28 cellular contexts compared by ENCODE assay signal in the genomic region with DNA sequence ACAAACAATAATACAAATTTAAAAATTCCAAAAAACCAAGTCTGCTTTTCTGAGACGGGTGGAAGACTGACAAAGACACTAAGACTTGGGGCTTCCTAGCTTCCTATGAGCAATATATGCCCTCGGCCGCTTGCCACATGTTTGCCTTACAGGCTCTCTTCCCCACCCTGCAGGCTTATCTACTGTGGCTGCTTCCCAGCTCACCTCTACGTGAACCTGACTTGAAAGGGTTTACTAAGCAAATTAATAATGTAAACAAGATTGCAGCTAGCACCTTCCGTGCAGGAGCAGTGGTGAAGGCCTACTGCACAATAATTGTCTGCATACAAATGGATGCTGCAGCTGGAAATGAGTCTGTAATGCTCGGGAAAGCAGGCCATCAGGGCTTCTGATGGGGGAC.
DNase-seq lines count a peak whose midpoint lies in the region; ATAC-seq, FAIRE-seq and TF ChIP-seq lines count a peak whose summit lies in the region.
"Had no signal": no experiment of that assay in that cellular context is flagged by ENCODE, and none has a peak within 500 bp of the region (broad histone marks: within the 10 kb centered on the region; RNA-seq: fewer than 3 reads in every experiment).

No MANE protein-coding gene starts in this region.

- H3K9me3 ChIP-seq in pancreas = no peaks in the 10 kb centered on the region
- H3K9me3 ChIP-seq: esophagus muscularis mucosa, SK-N-SH, testis, vagina had no signal

- intact Hi-C loops in pancreas (cut with DNase I) = no loop called here

- H3K9me3 Mint-ChIP-seq in endothelial cell (ENCODE audit: unreplicated experiment) = no peaks in the 10 kb centered on the region
- H3K9me3 Mint-ChIP-seq: activated CD4-positive, alpha-beta memory T cell treated with anti-CD3 and anti-CD28 coated beads, Interleukin-2, amount 10 ng/mL, durations not matched to agents 7 days and 5 days; activated naive CD4-positive, alpha-beta T cell treated with anti-CD3 and anti-CD28 coated beads, Interleukin-2, amount 50 U/mL, for 24 hours; activated T-helper 2 cell treated with anti-CD3 and anti-CD28 coated beads, Interferon-gamma antibody, Interleukin-2, Interleukin-4, amounts not matched to agents 10 μg/mL and 5 μg/mL and 100 μg/mL, durations not matched to agents 14 hours and 24 hours and 36 hours; IgD-negative memory B cell; memory B cell had no signal

- ATAC-seq in pancreas = peak in 3 of 4 donors; percentile 73 to 88 (median 85)
- no peak for ATAC-seq in GM19328 (IDR thresholded peaks at IDR 0.05; ENCODE audit: unreplicated experiment)
- ATAC-seq: foreskin keratinocyte, left colon, T-helper 17 cell had no signal

- H3K4me3 Mint-ChIP-seq in endothelial cell (ENCODE audit: unreplicated experiment) = no peak overlapping the region
- H3K4me3 Mint-ChIP-seq: activated CD4-positive, alpha-beta memory T cell treated with anti-CD3 and anti-CD28 coated beads, Interleukin-2, amount 10 ng/mL, durations not matched to agents 7 days and 5 days; activated naive CD4-positive, alpha-beta T cell treated with anti-CD3 and anti-CD28 coated beads, Interleukin-2, amount 50 U/mL, for 24 hours; CD14-positive monocyte; IgD-negative memory B cell; memory B cell; T-helper 17 cell had no signal

- H3K4me1 ChIP-seq in pancreas = no peaks in the 10 kb centered on the region
- H3K4me1 ChIP-seq: esophagus muscularis mucosa, foreskin keratinocyte, testis, vagina had no signal

- peak; percentile 52 for DNase-seq in LNCaP clone FGC (ENCODE audit: low read depth)
- peak; percentile 11 for DNase-seq in NCI-H2029 treated with DMSO at 0.1 percent for 48 hours (lab: John Stamatoyannopoulos, UW)
- DNase-seq in RPMI8226 = peak; percentile 35
- DNase-seq in pancreas = peak in 1 of 6 donors; percentile 6
- DNase-seq in NCI-H69 (lab: John Stamatoyannopoulos, UW) = no peak
- DNase-seq in islet precursor cell = no peak
- DNase-seq in endothelial cell (ENCODE audit: low spot score) = no peak
- DNase-seq: activated CD4-positive, alpha-beta memory T cell treated with anti-CD3 and anti-CD28 coated beads, Interleukin-2, amount 10 ng/mL, durations not matched to agents 7 days and 5 days; activated CD4-positive, alpha-beta T cell treated with anti-CD3 and anti-CD28 coated beads for 1 hour; activated CD8-positive, alpha-beta memory T cell treated with anti-CD3 and anti-CD28 coated beads, Interleukin-2, amount 50 U/mL, for 48 hours; anterior cingulate cortex; foreskin keratinocyte; left colon; NCI-H1105 treated with DMSO at 0.1 percent for 48 hours; NCI-H524 treated with DMSO at 0.1 percent for 48 hours; SK-N-SH; stimulated activated naive CD4-positive, alpha-beta T cell treated with Interleukin-2 at 50 U/mL for 16 hours; T-helper 17 cell; testis had no signal

- no peak overlapping the region for H3K27ac ChIP-seq in pancreas
- H3K27ac ChIP-seq: esophagus muscularis mucosa, foreskin keratinocyte, testis, vagina had no signal

- H3K4me1 Mint-ChIP-seq in endothelial cell (ENCODE audit: unreplicated experiment) = no peaks in the 10 kb centered on the region
- H3K4me1 Mint-ChIP-seq: activated CD4-positive, alpha-beta memory T cell treated with anti-CD3 and anti-CD28 coated beads, Interleukin-2, amount 10 ng/mL, durations not matched to agents 7 days and 5 days; activated naive CD4-positive, alpha-beta T cell treated with anti-CD3 and anti-CD28 coated beads, Interleukin-2, amount 50 U/mL, for 24 hours; CD14-positive monocyte; IgD-negative memory B cell; memory B cell; T-helper 17 cell had no signal

- 31 to 35% methylated on average over 6 of the region's 6 CpGs for WGBS in pancreas, 2 donors

- no peaks in the 10 kb centered on the region for H3K36me3 ChIP-seq in pancreas
- H3K36me3 ChIP-seq: esophagus muscularis mucosa, vagina had no signal

- TF ChIP-seq CTCF in LNCaP clone FGC (IDR thresholded peaks at IDR 0.05; ENCODE audit: control insufficient read depth, extremely low read depth, insufficient read depth) (no peak), pancreas (IDR thresholded peaks at IDR 0.05) (no peak), endothelial cell (IDR thresholded peaks at IDR 0.05; ENCODE audit: unreplicated experiment) (no peak)

- H3K4me3 ChIP-seq in LNCaP clone FGC (ENCODE audit: low read depth, low read length) = no peak overlapping the region
- H3K4me3 ChIP-seq in pancreas = no peak overlapping the region
- H3K4me3 ChIP-seq: esophagus muscularis mucosa, testis, vagina had no signal

- no peak overlapping the region for H3K27ac Mint-ChIP-seq in endothelial cell (ENCODE audit: unreplicated experiment)
- H3K27ac Mint-ChIP-seq: activated CD4-positive, alpha-beta memory T cell treated with anti-CD3 and anti-CD28 coated beads, Interleukin-2, amount 10 ng/mL, durations not matched to agents 7 days and 5 days; activated naive CD4-positive, alpha-beta T cell treated with anti-CD3 and anti-CD28 coated beads, Interleukin-2, amount 50 U/mL, for 24 hours; activated T-helper 2 cell treated with anti-CD3 and anti-CD28 coated beads, Interferon-gamma antibody, Interleukin-2, Interleukin-4, amounts not matched to agents 10 μg/mL and 5 μg/mL and 100 μg/mL, durations not matched to agents 14 hours and 24 hours and 36 hours; CD14-positive monocyte; IgD-negative memory B cell; memory B cell; T-helper 17 cell had no signal

- no peaks in the 10 kb centered on the region for H3K36me3 Mint-ChIP-seq in endothelial cell (ENCODE audit: low read depth, unreplicated experiment)
- H3K36me3 Mint-ChIP-seq: activated naive CD4-positive, alpha-beta T cell treated with anti-CD3 and anti-CD28 coated beads, Interleukin-2, amount 50 U/mL, for 24 hours; CD14-positive monocyte; IgD-negative memory B cell; memory B cell had no signal

- no peak for FAIRE-seq in pancreas (lab: Jason Lieb, UNC)
- FAIRE-seq: D721Med had no signal

- no peaks in the 10 kb centered on the region for H3K27me3 ChIP-seq in pancreas
- H3K27me3 ChIP-seq: esophagus muscularis mucosa, foreskin keratinocyte, testis, vagina had no signal

- H3K27me3 Mint-ChIP-seq in endothelial cell (ENCODE audit: unreplicated experiment) = no peaks in the 10 kb centered on the region
- H3K27me3 Mint-ChIP-seq: activated CD4-positive, alpha-beta memory T cell treated with anti-CD3 and anti-CD28 coated beads, Interleukin-2, amount 10 ng/mL, durations not matched to agents 7 days and 5 days; activated naive CD4-positive, alpha-beta T cell treated with anti-CD3 and anti-CD28 coated beads, Interleukin-2, amount 50 U/mL, for 24 hours had no signal

Comparison
In these comparisons a context has a peak if more than half of its experiments do, and no peak if none do; other contexts are left out.
1. DNase-seq: peak in LNCaP clone FGC (single experiment), NCI-H2029 treated with DMSO at 0.1 percent for 48 hours (single experiment) and RPMI8226 (single experiment); none in NCI-H69 (single experiment), islet precursor cell (single experiment) and endothelial cell (single experiment).